ENCODE assay signal across 22 cellular contexts in genomic region chr1:54300395-54300794, GRCh38.
A peak's percentile ranks its signal among the peaks of the same experiment; 100 is the strongest.
DNase-seq lines count a peak whose midpoint lies in the region; ATAC-seq and TF ChIP-seq lines count a peak whose summit lies in the region.
"Had no signal": no experiment of that assay in that cellular context is flagged by ENCODE, and none has a peak within 500 bp of the region (broad histone marks: within the 10 kb centered on the region; RNA-seq: fewer than 3 reads in every experiment).

No MANE protein-coding gene starts in this region.

- H3K36me3 ChIP-seq in left ventricle myocardium inferior (no peaks in the 10 kb centered on the region), WERI-Rb-1 (peaks cover 16% of the 10 kb centered on the region)
- H3K36me3 ChIP-seq: heart left ventricle, ovary had no signal

- H3K9me3 ChIP-seq in left ventricle myocardium inferior (replicated peaks) (no peaks in the 10 kb centered on the region), WERI-Rb-1 (ENCODE audit: severe bottlenecking) (no peaks in the 10 kb centered on the region)
- H3K9me3 ChIP-seq: heart left ventricle, ovary had no signal

- H3K4me1 ChIP-seq in left ventricle myocardium inferior: peaks cover 87% of the 10 kb centered on the region

- no peak for ATAC-seq in left cardiac atrium
- ATAC-seq in GM21526 (IDR thresholded peaks at IDR 0.05; ENCODE audit: low FRiP score, unreplicated experiment): no peak
- ATAC-seq: heart left ventricle; sciatic nerve; stimulated activated naive B cell treated with anti-CD40 and anti-IgM and Interleukin-4, amounts not matched to agents 10 μg/mL and 1 μg/mL and 100 μg/mL, for 72 hours; T-cell had no signal

- DNase-seq in left ventricle myocardium inferior (no peak), left cardiac atrium (no peak), WERI-Rb-1 (peak; percentile 80), midbrain (lab: John Stamatoyannopoulos, UW) (peak; percentile 16), H4 (ENCODE audit: low spot score) (no peak), NK-92 (lab: John Stamatoyannopoulos, UW; ENCODE audit: unreplicated experiment) (no peak)
- no peak for DNase-seq in central memory CD4-positive, alpha-beta T cell
- DNase-seq: activated CD4-positive, alpha-beta T cell treated with anti-CD3 and anti-CD28 coated beads, Interleukin-2, amount 50 U/mL, for 4 hours; activated gamma-delta T cell treated with Interleukin-2 at 50 U/mL for 16 hours; activated T-cell treated with anti-CD3 and anti-CD28 coated beads for 4 hours; DND-41; heart left ventricle; MM.1S; NCI-H1436 treated with DMSO at 0.1 percent for 48 hours; NCI-H2227 treated with DMSO at 0.1 percent for 48 hours; ovary; Right ventricle myocardium superior; stimulated activated naive B cell treated with anti-CD40 and anti-IgM and Interleukin-4, amounts not matched to agents 10 μg/mL and 1 μg/mL and 100 μg/mL, for 72 hours; T-cell had no signal

- H3K27ac ChIP-seq in left ventricle myocardium inferior (replicated peaks) (peak overlapping the region; percentile 58), WERI-Rb-1 (peak overlapping the region; percentile 94)
- H3K27ac ChIP-seq: HL-60 had no signal

- TF ChIP-seq CTCF in left ventricle myocardium inferior (IDR thresholded peaks at IDR 0.05; ENCODE audit: borderline replicate concordance) (no peak), WERI-Rb-1 (IDR thresholded peaks at IDR 0.05; ENCODE audit: low read depth, low read length) (no peak)

- H3K27me3 ChIP-seq in left ventricle myocardium inferior (ENCODE audit: low read depth): no peaks in the 10 kb centered on the region
- H3K27me3 ChIP-seq in WERI-Rb-1 (ENCODE audit: insufficient read depth, low read depth, severe bottlenecking): no peaks in the 10 kb centered on the region
- H3K27me3 ChIP-seq: heart left ventricle, ovary had no signal

- H3K4me3 ChIP-seq in left ventricle myocardium inferior (no peak overlapping the region), WERI-Rb-1 (ENCODE audit: low read depth, low read length) (peak overlapping the region; percentile 23; the same call in 1 of the 2 replicates)
- H3K4me3 ChIP-seq: heart left ventricle, ovary had no signal

- intact Hi-C loops in left ventricle myocardium inferior (cut with micrococcal nuclease) (loop anchor here (10.0 kb wide), 1 partner anchor 104 kb away; the partner anchor contains the start of gene SSBP3), left cardiac atrium (cut with DNase I) (no loop called here)

Comparison
In these comparisons a context has a peak if more than half of its experiments do, and no peak if none do; other contexts are left out.
1. DNase-seq: peak in WERI-Rb-1 (single experiment) and midbrain (single experiment); none in left ventricle myocardium inferior (single experiment), left cardiac atrium (single experiment), H4 (single experiment), central memory CD4-positive, alpha-beta T cell (single experiment) and NK-92 (single experiment).